In the genomic region with DNA sequence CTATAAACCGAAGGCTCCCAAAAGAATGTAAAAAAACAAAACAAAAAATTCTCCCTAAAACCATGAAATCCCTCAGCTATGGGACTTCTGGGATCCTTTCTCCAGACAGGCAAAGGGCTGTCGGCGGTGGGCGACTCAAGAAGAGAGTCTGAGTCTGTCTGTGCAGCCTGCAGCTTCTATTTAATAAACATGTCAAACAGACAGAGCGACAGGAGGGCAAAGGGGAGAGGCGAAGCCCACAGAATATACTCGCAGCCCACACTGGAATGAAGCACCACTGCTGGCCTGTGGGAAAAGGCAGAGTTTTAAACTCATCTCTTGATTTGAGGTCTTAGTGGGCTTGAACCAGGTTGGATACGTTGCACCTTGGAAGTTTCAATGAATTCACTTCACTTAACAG, we compare ENCODE assay signal across 24 cellular contexts. TPM values are rescaled to one million over a fixed set of nuclear protein-coding genes. Genes with fewer than 3 reads are reported as not detected.
DNase-seq lines count a peak whose midpoint lies in the region; ATAC-seq and TF ChIP-seq lines count a peak whose summit lies in the region.
"Had no signal": no experiment of that assay in that cellular context is flagged by ENCODE, and none has a peak within 500 bp of the region (broad histone marks: within the 10 kb centered on the region; RNA-seq: fewer than 3 reads in every experiment).

No MANE protein-coding gene starts in this region.

- H3K27me3 ChIP-seq in endodermal cell (ENCODE audit: control insufficient read depth, insufficient read depth, low read length, poor library complexity, severe bottlenecking): no peaks in the 10 kb centered on the region

- ATAC-seq in GM21723 (IDR thresholded peaks at IDR 0.05; ENCODE audit: unreplicated experiment): no peak
- ATAC-seq: GM12878, Panc1 had no signal

- H3K4me3 ChIP-seq in endodermal cell (ENCODE audit: low read length): no peak overlapping the region
- H3K4me3 ChIP-seq: GM12878 had no signal

- H3K9me3 ChIP-seq in endodermal cell (ENCODE audit: control insufficient read depth, low read length): no peaks in the 10 kb centered on the region
- H3K9me3 ChIP-seq: SK-N-SH had no signal

- H3K36me3 Mint-ChIP-seq in endodermal cell (ENCODE audit: low read depth) (no peaks in the 10 kb centered on the region), nephron progenitor cell (ENCODE audit: low read depth) (peaks cover 6% of the 10 kb centered on the region)
- H3K36me3 Mint-ChIP-seq in activated naive CD8-positive, alpha-beta T cell treated with anti-CD3 and anti-CD28 coated beads for 36 hours: peaks cover 17% of the 10 kb centered on the region

- H3K27ac Mint-ChIP-seq in endodermal cell (peak overlapping the region; percentile 7), nephron progenitor cell (peak overlapping the region; percentile 21)
- H3K27ac Mint-ChIP-seq in activated naive CD8-positive, alpha-beta T cell treated with anti-CD3 and anti-CD28 coated beads for 36 hours: no peak overlapping the region
- H3K27ac Mint-ChIP-seq: CD4-positive, alpha-beta memory T cell had no signal

- H3K4me1 ChIP-seq in endodermal cell (ENCODE audit: control insufficient read depth, insufficient read depth, low read length): peaks cover 9% of the 10 kb centered on the region

- peaks cover 2% of the 10 kb centered on the region for H3K27me3 Mint-ChIP-seq in endodermal cell (ENCODE audit: insufficient read depth)
- H3K27me3 Mint-ChIP-seq in nephron progenitor cell (ENCODE audit: low read depth, poor library complexity): no peaks in the 10 kb centered on the region
- H3K27me3 Mint-ChIP-seq in activated naive CD8-positive, alpha-beta T cell treated with anti-CD3 and anti-CD28 coated beads for 36 hours: no peaks in the 10 kb centered on the region
- H3K27me3 Mint-ChIP-seq: CD4-positive, alpha-beta memory T cell had no signal

- DNase-seq in HuH-7.5 (ENCODE audit: low spot score) (peak; percentile 23), endodermal cell (no peak), nephron progenitor cell (peak; percentile 27), OCI-M1 (lab: John Stamatoyannopoulos, UW) (no peak), DMS153 treated with DMSO at 0.1 percent for 48 hours (lab: John Stamatoyannopoulos, UW; ENCODE audit: unreplicated experiment) (no peak)
- no peak for DNase-seq in activated naive CD8-positive, alpha-beta T cell treated with anti-CD3 and anti-CD28 coated beads for 36 hours
- DNase-seq: C1 segment of cervical spinal cord; CD4-positive, alpha-beta memory T cell; COR-L47; GDM1; HCEC 1CT; Karpas-422; NCI-H1092; NCI-H1417 treated with DMSO at 0.1 percent for 48 hours; NCI-H1694 treated with DMSO at 0.1 percent for 48 hours; NCI-H2081; NCI-H2227 treated with DMSO at 0.1 percent for 48 hours; NCI-H526 treated with DMSO at 0.1 percent for 48 hours; SHP77 treated with DMSO at 0.1 percent for 48 hours; SK-N-SH; SW 1271 had no signal

- H3K27ac ChIP-seq in endodermal cell (ENCODE audit: low read depth, low read length): peak overlapping the region; percentile 47

- 68 to 87% methylated on average over 7 to 8 of the region's 8 CpGs for WGBS in endodermal cell (ENCODE audit: insufficient coverage in 1 of 2, insufficient read length in 1 of 2), 2 experiments

- H3K9ac ChIP-seq in endodermal cell (ENCODE audit: extremely low read depth, low read length, poor library complexity, severe bottlenecking): no peak overlapping the region
- H3K9ac ChIP-seq: SK-N-SH had no signal

- no peaks in the 10 kb centered on the region for H3K36me3 ChIP-seq in endodermal cell (ENCODE audit: control insufficient read depth, insufficient read depth, low read length)

- TF ChIP-seq CTCF in endodermal cell (conservative IDR thresholded peaks at IDR 0.05) (no peak), nephron progenitor cell (IDR thresholded peaks at IDR 0.05) (no peak)

- H3K9me3 Mint-ChIP-seq in endodermal cell (no peaks in the 10 kb centered on the region), nephron progenitor cell (no peaks in the 10 kb centered on the region)
- H3K9me3 Mint-ChIP-seq in activated naive CD8-positive, alpha-beta T cell treated with anti-CD3 and anti-CD28 coated beads for 36 hours: no peaks in the 10 kb centered on the region
- H3K9me3 Mint-ChIP-seq: CD4-positive, alpha-beta memory T cell had no signal

- H3K4me3 Mint-ChIP-seq in endodermal cell (no peak overlapping the region), nephron progenitor cell (no peak overlapping the region)
- no peak overlapping the region for H3K4me3 Mint-ChIP-seq in activated naive CD8-positive, alpha-beta T cell treated with anti-CD3 and anti-CD28 coated beads for 36 hours
- H3K4me3 Mint-ChIP-seq: CD4-positive, alpha-beta memory T cell had no signal

- H3K4me1 Mint-ChIP-seq in endodermal cell (peaks cover 19% of the 10 kb centered on the region), nephron progenitor cell (peaks cover 24% of the 10 kb centered on the region)
- H3K4me1 Mint-ChIP-seq in activated naive CD8-positive, alpha-beta T cell treated with anti-CD3 and anti-CD28 coated beads for 36 hours: no peaks in the 10 kb centered on the region
- H3K4me1 Mint-ChIP-seq: CD4-positive, alpha-beta memory T cell had no signal

RNA-seq across cellular contexts. Expression of gene ISL2, which starts 40.2 kb away (rescaled TPM):
- under 1 TPM; 0.51 to 0.66 TPM for total RNA-seq in endodermal cell
- polyA plus RNA-seq in endodermal cell (2013, experiment 1 of 2): 0.25 TPM
- polyA plus RNA-seq in endodermal cell (2013, experiment 2 of 2): not detected
- under 1 TPM in 1 of 2 experiments, not detected in 1; 0.22 TPM for total RNA-seq in activated naive CD8-positive, alpha-beta T cell treated with anti-CD3 and anti-CD28 coated beads for 36 hours
- total RNA-seq: CD4-positive, alpha-beta memory T cell had no signal
- polyA plus RNA-seq: CD4-positive, alpha-beta memory T cell had no signal

Comparison
In these comparisons a context has a peak if more than half of its experiments do, and no peak if none do; other contexts are left out.
1. DNase-seq: peak in HuH-7.5 (single experiment) and nephron progenitor cell (single experiment); none in endodermal cell (single experiment), OCI-M1 (single experiment), activated naive CD8-positive, alpha-beta T cell treated with anti-CD3 and anti-CD28 coated beads for 36 hours (single experiment) and DMS153 treated with DMSO at 0.1 percent for 48 hours (single experiment).